Comparison of ENCODE assay signal across 8 cellular contexts in genomic region chr2:215680605-215681598, GRCh38.
DNase-seq lines count a peak whose midpoint lies in the region; ATAC-seq and TF ChIP-seq lines count a peak whose summit lies in the region.

No MANE protein-coding gene starts in this region.

- no peak for TF ChIP-seq CTCF in mammary epithelial cell (conservative IDR thresholded peaks at IDR 0.05 in 1 of 2, IDR thresholded peaks at IDR 0.05 in 1 of 2; ENCODE audit: extremely low read depth in 1 of 2, insufficient read depth in 1 of 2, low read depth in 1 of 2, low read length in 2 of 2)
- no peak for TF ChIP-seq CTCF in parathyroid adenoma (IDR thresholded peaks at IDR 0.05)

- DNase-seq in NOMO-1 (lab: John Stamatoyannopoulos, UW; ENCODE audit: unreplicated experiment in 2 of 2) (peak; percentile 77 to 98), mammary epithelial cell (peak; percentile 100), NCI-H2081 treated with DMSO at 0.1 percent for 48 hours (lab: John Stamatoyannopoulos, UW) (no peak), mesenteric fat pad (ENCODE audit: low spot score) (no peak)

- dilution Hi-C loops in mammary epithelial cell (cut with HindIII; ENCODE audit: low sequenced_read_pairs): no loop called here

- 32% methylated on average over 6 of the region's 6 CpGs for WGBS in mammary epithelial cell (ENCODE audit: low coverage, missing lambda C conversion rate)

- H3K4me3 ChIP-seq in BLaER1 (no peak overlapping the region), mammary epithelial cell (replicated peaks in 1 of 3; ENCODE audit: insufficient read depth in 1 of 3, low read depth in 2 of 3, low read length in 3 of 3) (no peak overlapping the region), parathyroid adenoma (ENCODE audit: low read depth, low read length) (no peak overlapping the region)

- H3K9ac ChIP-seq in BLaER1 (no peak overlapping the region), mammary epithelial cell (ENCODE audit: insufficient read depth, low read length) (peak overlapping the region; percentile 59), parathyroid adenoma (no peak overlapping the region)

- H3K27me3 ChIP-seq in BLaER1 (no peaks in the 10 kb centered on the region), mammary epithelial cell (ENCODE audit: insufficient read depth, low read length) (no peaks in the 10 kb centered on the region), parathyroid adenoma (ENCODE audit: control insufficient read depth, insufficient read depth, low read length) (no peaks in the 10 kb centered on the region)

- CTCF ChIA-PET in mammary epithelial cell (lab: Charles Lee; ENCODE audit: low non-redundant PET): no interaction called here

- H3K9me3 ChIP-seq in BLaER1 (no peaks in the 10 kb centered on the region), mammary epithelial cell (replicated peaks; ENCODE audit: insufficient read depth, low read length) (peaks cover 3% of the 10 kb centered on the region), parathyroid adenoma (ENCODE audit: control insufficient read depth, low read length) (no peaks in the 10 kb centered on the region)

- H3K27ac ChIP-seq in BLaER1 (no peak overlapping the region; the same call in 1 of the 2 replicates), mammary epithelial cell (ENCODE audit: insufficient read depth, low read depth, low read length) (peak overlapping the region; percentile 88), parathyroid adenoma (no peak overlapping the region)

- H2AFZ ChIP-seq in mammary epithelial cell (ENCODE audit: low read depth, low read length): peak overlapping the region; percentile 75
- H2AFZ ChIP-seq in parathyroid adenoma: peak overlapping the region; percentile 47

- intact Hi-C loops in mammary epithelial cell (cut with micrococcal nuclease): loop anchor here (1.0 to 5.0 kb wide), 2 partner anchors 150 to 244 kb away; partner anchors contain the start of gene FN1

- H3K4me1 ChIP-seq in BLaER1 (peaks cover 21% of the 10 kb centered on the region), mammary epithelial cell (ENCODE audit: insufficient read depth, low read length) (peaks cover 16% of the 10 kb centered on the region), parathyroid adenoma (peaks cover 3% of the 10 kb centered on the region)

- peak overlapping the region; percentile 63 for H3K4me2 ChIP-seq in BLaER1
- peak overlapping the region; percentile 40 for H3K4me2 ChIP-seq in mammary epithelial cell (ENCODE audit: insufficient read depth, low read depth, low read length)
- H3K4me2 ChIP-seq in parathyroid adenoma (ENCODE audit: low read length): no peak overlapping the region

- in situ Hi-C loops in mammary epithelial cell (cut with MboI; ENCODE audit: low sequenced_read_pairs in 2 of 2): no loop called here

- peak; percentile 57 for ATAC-seq in GM21447 (IDR thresholded peaks at IDR 0.05; ENCODE audit: unreplicated experiment)
- no peak for ATAC-seq in GM18517 (IDR thresholded peaks at IDR 0.05; ENCODE audit: unreplicated experiment)

- H3K79me2 ChIP-seq in mammary epithelial cell (ENCODE audit: insufficient read depth, low read length) (no peaks in the 10 kb centered on the region), parathyroid adenoma (no peaks in the 10 kb centered on the region)

- no peaks in the 10 kb centered on the region for H4K20me1 ChIP-seq in BLaER1
- H4K20me1 ChIP-seq in mammary epithelial cell (ENCODE audit: insufficient read depth, low read length): no peaks in the 10 kb centered on the region

- H3K36me3 ChIP-seq in BLaER1 (no peaks in the 10 kb centered on the region), mammary epithelial cell (ENCODE audit: insufficient read depth, low read length) (no peaks in the 10 kb centered on the region), parathyroid adenoma (ENCODE audit: control insufficient read depth, insufficient read depth, low read length) (no peaks in the 10 kb centered on the region)

- BruUV-seq in mammary epithelial cell (replicated peaks; lab: Mats Ljungman, UMichigan): TSS peak; percentile 55

Comparison
In these comparisons a context has a peak if more than half of its experiments do, and no peak if none do; other contexts are left out.
1. DNase-seq: peak in NOMO-1 (2 of 2) and mammary epithelial cell (single experiment); none in NCI-H2081 treated with DMSO at 0.1 percent for 48 hours (single experiment) and mesenteric fat pad (single experiment).